28 cellular contexts compared by ENCODE assay signal in genomic region chr18:58166278-58166844, GRCh38.
DNase-seq lines count a peak whose midpoint lies in the region; ATAC-seq, FAIRE-seq and TF ChIP-seq lines count a peak whose summit lies in the region.
"Had no signal": no experiment of that assay in that cellular context is flagged by ENCODE, and none has a peak within 500 bp of the region (broad histone marks: within the 10 kb centered on the region; RNA-seq: fewer than 3 reads in every experiment).

No MANE protein-coding gene starts in this region.

- no peak for DNase-seq in HepG2 (ENCODE audit: low spot score)
- DNase-seq in HTR-8/SVneo (ENCODE audit: insufficient read length, low spot score): no peak
- DNase-seq in bronchial epithelial cell (ENCODE audit: low read depth): no peak
- peak; percentile 13 for DNase-seq in ureter (ENCODE audit: low spot score)
- DNase-seq in NCI-H510A (lab: John Stamatoyannopoulos, UW): no peak
- no peak for DNase-seq in NCI-H1436 treated with DMSO at 0.1 percent for 48 hours (lab: John Stamatoyannopoulos, UW)
- no peak for DNase-seq in activated T-cell treated with anti-CD3 and anti-CD28 coated beads, Interleukin-2, amount 50 U/mL, for 24 hours
- DNase-seq: 8988T; ACHN; BE2C; C1 segment of cervical spinal cord; CD4-positive, alpha-beta memory T cell; CD4-positive, CD25-positive, alpha-beta regulatory T cell; CD8-positive, alpha-beta memory T cell; COR-L47; DMS 273 treated with DMSO at 0.1 percent for 48 hours; DMS153; DMS53; DMS79; DND-41; EL; GDM1 had no signal

- H3K4me1 Mint-ChIP-seq in activated T-cell treated with anti-CD3 and anti-CD28 coated beads, Interleukin-2, amount 50 U/mL, for 24 hours (ENCODE audit: low read depth): no peaks in the 10 kb centered on the region
- H3K4me1 Mint-ChIP-seq: CD14-positive monocyte; CD4-positive, alpha-beta memory T cell had no signal

- no peak overlapping the region for H3K4me2 ChIP-seq in HepG2 (ENCODE audit: low read depth, low read length)
- H3K4me2 ChIP-seq: BLaER1 had no signal

- H3K36me3 ChIP-seq in liver (ENCODE audit: control insufficient read depth in 4 of 4, insufficient read depth in 3 of 4, low read depth in 1 of 4, low read length in 3 of 4): no peaks in the 10 kb centered on the region
- H3K36me3 ChIP-seq in HepG2 (replicated peaks in 1 of 2; ENCODE audit: control insufficient read depth in 1 of 2, insufficient read depth in 2 of 2, low read length in 2 of 2): peaks cover 0 to 5% of the 10 kb centered on the region in 2 experiments; a peak in 3 of 5 replicates
- peaks cover 1% of the 10 kb centered on the region for H3K36me3 ChIP-seq in bronchial epithelial cell (ENCODE audit: control insufficient read depth, insufficient read depth, low read length)
- H3K36me3 ChIP-seq: BE2C had no signal

- H3K4me3 Mint-ChIP-seq in activated T-cell treated with anti-CD3 and anti-CD28 coated beads, Interleukin-2, amount 50 U/mL, for 24 hours: no peak overlapping the region
- H3K4me3 Mint-ChIP-seq: CD14-positive monocyte; CD4-positive, alpha-beta memory T cell; CD4-positive, CD25-positive, alpha-beta regulatory T cell; CD8-positive, alpha-beta memory T cell had no signal

- peaks cover 2% of the 10 kb centered on the region for H3K79me2 ChIP-seq in HepG2 (ENCODE audit: insufficient read depth, low read length)

- no peaks in the 10 kb centered on the region for H3K27me3 Mint-ChIP-seq in activated T-cell treated with anti-CD3 and anti-CD28 coated beads, Interleukin-2, amount 50 U/mL, for 24 hours
- H3K27me3 Mint-ChIP-seq: CD4-positive, CD25-positive, alpha-beta regulatory T cell had no signal

- H3K4me1 ChIP-seq in liver (ENCODE audit: control insufficient read depth in 4 of 4, insufficient read depth in 4 of 4, low read length in 3 of 4) (peaks cover 0 to 4% (median 0%) of the 10 kb centered on the region in 4 donors), HepG2 (ENCODE audit: insufficient read depth, low read length) (no peaks in the 10 kb centered on the region)
- H3K4me1 ChIP-seq: BE2C, BLaER1 had no signal

- TF ChIP-seq EP300 in HepG2 (IDR thresholded peaks at IDR 0.05; ENCODE audit: low read depth in 2 of 2, low read length in 2 of 2) (no peak), HepG2 (CRISPR knock-in tag; IDR thresholded peaks at IDR 0.05; ENCODE audit: borderline replicate concordance) (no peak)

- WGBS in liver: 57% methylated on average over 4 of the region's 4 CpGs
- 94% methylated on average over 4 of the region's 4 CpGs for WGBS in HepG2 (ENCODE audit: low lambda C conversion rate)

- no peak overlapping the region for H3K27ac Mint-ChIP-seq in activated T-cell treated with anti-CD3 and anti-CD28 coated beads, Interleukin-2, amount 50 U/mL, for 24 hours
- H3K27ac Mint-ChIP-seq: CD4-positive, alpha-beta memory T cell; CD4-positive, CD25-positive, alpha-beta regulatory T cell; CD8-positive, alpha-beta memory T cell had no signal

- CTCF ChIA-PET in HepG2 (lab: Yijun Ruan, JAX; ENCODE audit: low intra/inter-chr PET ratio, low total read pairs): no interaction called here

- no peaks in the 10 kb centered on the region for H3K36me3 Mint-ChIP-seq in activated T-cell treated with anti-CD3 and anti-CD28 coated beads, Interleukin-2, amount 50 U/mL, for 24 hours (ENCODE audit: low read depth)
- H3K36me3 Mint-ChIP-seq: CD14-positive monocyte; CD4-positive, alpha-beta memory T cell; CD4-positive, CD25-positive, alpha-beta regulatory T cell; CD8-positive, alpha-beta memory T cell had no signal

- no peaks in the 10 kb centered on the region for H4K20me1 ChIP-seq in HepG2 (ENCODE audit: insufficient read depth, low read length)
- H4K20me1 ChIP-seq: BLaER1 had no signal

- H3K27me3 ChIP-seq in liver (ENCODE audit: control insufficient read depth in 4 of 4, insufficient read depth in 4 of 4, low read length in 3 of 4) (no peaks in the 10 kb centered on the region), HepG2 (ENCODE audit: control insufficient read depth in 1 of 2, insufficient read depth in 2 of 2, low read length in 2 of 2) (no peaks in the 10 kb centered on the region), bronchial epithelial cell (ENCODE audit: control insufficient read depth, insufficient read depth, low read length) (no peaks in the 10 kb centered on the region)
- H3K27me3 ChIP-seq: BE2C, BLaER1 had no signal

- no peaks in the 10 kb centered on the region for H3K9me3 Mint-ChIP-seq in activated T-cell treated with anti-CD3 and anti-CD28 coated beads, Interleukin-2, amount 50 U/mL, for 24 hours
- H3K9me3 Mint-ChIP-seq: CD14-positive monocyte; CD4-positive, alpha-beta memory T cell; CD8-positive, alpha-beta memory T cell had no signal

- TF ChIP-seq POLR2A in HepG2 (IDR thresholded peaks at IDR 0.05; ENCODE audit: insufficient read depth in 1 of 2, low read depth in 2 of 2, low read length in 2 of 2): no peak

- H3K27ac ChIP-seq in liver (ENCODE audit: low read depth in 1 of 2, low read length in 2 of 2): no peak overlapping the region
- no peak overlapping the region for H3K27ac ChIP-seq in HepG2 (ENCODE audit: extremely low read length, insufficient read depth, low read length)
- H3K27ac ChIP-seq: BLaER1 had no signal

- H3K9ac ChIP-seq in liver (ENCODE audit: low read depth in 1 of 2, low read length in 2 of 2): no peak overlapping the region
- no peak overlapping the region for H3K9ac ChIP-seq in HepG2 (ENCODE audit: insufficient read depth, low read depth, low read length)
- H3K9ac ChIP-seq: BLaER1 had no signal

- no peaks in the 10 kb centered on the region for H3K9me3 ChIP-seq in liver (ENCODE audit: control insufficient read depth in 4 of 4, low read length in 3 of 4)
- no peaks in the 10 kb centered on the region for H3K9me3 ChIP-seq in HepG2 (ENCODE audit: low read length)
- H3K9me3 ChIP-seq: BE2C, BLaER1 had no signal

- intact Hi-C loops in HepG2 (cut with micrococcal nuclease; ENCODE audit: unreplicated experiment): no loop called here

- no peak overlapping the region for H2AFZ ChIP-seq in HepG2 (ENCODE audit: low read length)

- TF ChIP-seq CTCF in liver (IDR thresholded peaks at IDR 0.05; ENCODE audit: low read depth, low read length, missing input control) (no peak), HepG2 (CRISPR knock-in tag; IDR thresholded peaks at IDR 0.05) (no peak), bronchial epithelial cell (IDR thresholded peaks at IDR 0.05; ENCODE audit: insufficient read depth, low read length, severe bottlenecking) (no peak)

- BruUV-seq in HepG2 (replicated peaks; lab: Mats Ljungman, UMichigan): no TSS peak

- no peak for TF ChIP-seq RAD21 in liver (IDR thresholded peaks at IDR 0.05)
- TF ChIP-seq RAD21 in HepG2 (CRISPR knock-in tag; IDR thresholded peaks at IDR 0.05): no peak

- in situ Hi-C loops in HepG2 (cut with HindIII; ENCODE audit: extremely low pct_ligation_motif_present, low pct_unique_long_range_greater_than_20kb): no loop called here

- POLR2A ChIA-PET in HepG2 (lab: Yijun Ruan, JAX): no interaction called here

- FAIRE-seq in HepG2 (lab: Jason Lieb, UNC): no peak
- FAIRE-seq in HTR-8/SVneo (lab: Jason Lieb, UNC): peak; percentile 36
- FAIRE-seq in bronchial epithelial cell (lab: Jason Lieb, UNC): peak; percentile 92
- FAIRE-seq: A204.1, GM19239 had no signal

- ATAC-seq in HepG2: no peak
- ATAC-seq: GM12878 had no signal

- H3K4me3 ChIP-seq in liver (ENCODE audit: low read depth in 1 of 3, low read length in 3 of 3) (no peak overlapping the region), HepG2 (replicated peaks in 1 of 3; ENCODE audit: insufficient read depth in 1 of 3, low read depth in 2 of 3, low read length in 3 of 3) (no peak overlapping the region), bronchial epithelial cell (ENCODE audit: low read depth, low read length) (no peak overlapping the region)
- H3K4me3 ChIP-seq: BLaER1, GM12878 had no signal

TF ChIP-seq in liver, 16 proteins besides CTCF, POLR2A, EP300 and RAD21 (continues in another document):
- no peak for TF ChIP-seq TAF1 (conservative IDR thresholded peaks at IDR 0.05)

TF ChIP-seq in HepG2, 621 proteins besides CTCF, POLR2A, EP300 and RAD21 (continues in another document):
- no peak for TF ChIP-seq ATF7-NPFF (CRISPR knock-in tag; IDR thresholded peaks at IDR 0.05; ENCODE audit: low read depth)
- no peak for TF ChIP-seq ZFAT (CRISPR knock-in tag; conservative IDR thresholded peaks at IDR 0.05)
- TF ChIP-seq PRDM15 (CRISPR knock-in tag; IDR thresholded peaks at IDR 0.05): no peak
- no peak for TF ChIP-seq NR2F1 (CRISPR knock-in tag; IDR thresholded peaks at IDR 0.05)
